Comparison of ENCODE assay signal across 29 cellular contexts in the genomic region with DNA sequence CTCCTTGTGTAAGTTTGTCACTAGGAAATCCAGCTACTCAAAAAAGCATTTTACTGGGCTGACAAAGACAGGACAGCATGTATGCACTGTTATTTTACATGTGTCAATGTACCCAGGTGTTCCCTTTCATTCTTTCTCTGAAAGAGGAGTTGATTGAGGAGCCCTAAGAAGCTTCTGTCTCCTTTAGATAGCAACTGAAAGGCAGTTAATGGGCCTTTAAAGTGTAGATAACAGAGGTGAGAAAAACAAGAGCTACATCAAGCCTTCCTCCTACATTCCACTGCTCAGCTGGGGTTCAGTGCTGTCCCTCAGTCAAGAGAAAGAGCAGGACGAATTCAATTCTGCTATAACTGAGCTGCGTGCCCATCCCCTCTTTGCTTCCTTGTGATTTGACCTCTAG. TPM values are rescaled to one million over a fixed set of nuclear protein-coding genes. Genes with fewer than 3 reads are reported as not detected.
"Had no signal": no experiment of that assay in that cellular context is flagged by ENCODE, and none has a peak within 500 bp of the region (broad histone marks: within the 10 kb centered on the region; RNA-seq: fewer than 3 reads in every experiment).

No MANE protein-coding gene starts in this region.

- H3K4me3 ChIP-seq: body of pancreas, cardiac muscle cell, left lung, lung, prostate gland, spleen, thoracic aorta had no signal

- H3K27ac ChIP-seq: body of pancreas, cardiac muscle cell, left lung, prostate gland, spleen, thoracic aorta had no signal

- H3K27me3 ChIP-seq: body of pancreas, left lung had no signal

- DNase-seq: activated CD4-positive, alpha-beta T cell treated with anti-CD3 and anti-CD28 coated beads, Interleukin-2, amount 10 ng/mL, durations not matched to agents 7 days and 5 days; activated CD4-positive, CD25-positive, alpha-beta regulatory T cell treated with anti-CD3 and anti-CD28 coated beads, Interleukin-2, amount 50 U/mL, for 72 hours; activated CD8-positive, alpha-beta memory T cell treated with anti-CD3 and anti-CD28 coated beads, Interleukin-2, amount 10 ng/mL, durations not matched to agents 7 days and 5 days; activated CD8-positive, alpha-beta T cell treated with anti-CD3 and anti-CD28 coated beads for 36 hours; activated gamma-delta T cell; activated naive CD4-positive, alpha-beta T cell treated with anti-CD3 and anti-CD28 coated beads, Interleukin-2, amount 50 U/mL, for 16 hours; activated naive CD8-positive, alpha-beta T cell treated with anti-CD3 and anti-CD28 coated beads, Interleukin-2, amount 50 U/mL, for 24 hours; activated T-cell treated with anti-CD3 and anti-CD28 coated beads for 4 hours; anterior cingulate cortex; body of pancreas; cortex of kidney; foreskin fibroblast; kidney glomerular epithelial cell; left lung; naive thymus-derived CD4-positive, alpha-beta T cell; spleen; stimulated activated CD4-positive, alpha-beta T cell treated with anti-CD3 and anti-CD28 coated beads, Interleukin-4, amount 100 ng/mL, for 1 hour; stimulated activated naive CD4-positive, alpha-beta T cell; T-helper 1 cell; T-helper 9 cell had no signal

- H3K9me3 ChIP-seq: body of pancreas, left lung, prostate gland, spleen, thoracic aorta had no signal

- FAIRE-seq: endometrium had no signal

- H3K4me1 ChIP-seq: body of pancreas, left lung, prostate gland, spleen had no signal

- H3K36me3 ChIP-seq: cardiac muscle cell, left lung, prostate gland, spleen, thoracic aorta had no signal

RNA-seq across cellular contexts. Expression of gene WIPF3, which starts 12.8 kb away (rescaled TPM):
- total RNA-seq: activated CD4-positive, alpha-beta T cell treated with anti-CD3 and anti-CD28 coated beads, Interleukin-2, amount 10 ng/mL, durations not matched to agents 7 days and 5 days; activated CD8-positive, alpha-beta memory T cell treated with anti-CD3 and anti-CD28 coated beads, Interleukin-2, amount 10 ng/mL, durations not matched to agents 7 days and 5 days; activated CD8-positive, alpha-beta T cell treated with anti-CD3 and anti-CD28 coated beads for 36 hours; activated T-helper 1 cell treated with anti-CD3 and anti-CD28 coated beads, Interleukin-12 subunit alpha, Interleukin-12 subunit beta, Interleukin-2, Interleukin-4 antibody, amounts not matched to agents 30 ng/mL and 10 ng/mL and 1 ng/mL, durations not matched to agents 14 hours and 24 hours and 36 hours; glomerular endothelial cell; osteocyte had no signal
- polyA plus RNA-seq: fibroblast of lung; naive thymus-derived CD4-positive, alpha-beta T cell had no signal
